In genomic region chrX:112368371-112368770, GRCh38 we compare ENCODE assay signal across 1 cellular context.
A peak's percentile ranks its signal among the peaks of the same experiment; 100 is the strongest.
TF ChIP-seq lines count a peak whose summit lies in the region.

No MANE protein-coding gene starts in this region.

TF ChIP-seq in IMR-90, 13 proteins besides CTCF, POLR2A, EP300 and RAD21:
- TF ChIP-seq RFX5 (IDR thresholded peaks at IDR 0.05; ENCODE audit: low read depth, low read length) = no peak
- no peak for TF ChIP-seq USF2 (IDR thresholded peaks at IDR 0.05; ENCODE audit: low read depth, low read length)
- TF ChIP-seq BHLHE40 (IDR thresholded peaks at IDR 0.05; ENCODE audit: low read depth, low read length) = no peak
- no peak for TF ChIP-seq ELK1 (IDR thresholded peaks at IDR 0.05; ENCODE audit: borderline replicate concordance, low read depth, low read length)
- no peak for TF ChIP-seq FOS (IDR thresholded peaks at IDR 0.05; ENCODE audit: low read depth, low read length)
- TF ChIP-seq SMC3 (IDR thresholded peaks at IDR 0.05; ENCODE audit: low read depth, low read length) = 0 out of 2 replicates have a peak, but pooled peaks have one; percentile 11
